ENCODE assay signal across 8 cellular contexts in the genomic region with DNA sequence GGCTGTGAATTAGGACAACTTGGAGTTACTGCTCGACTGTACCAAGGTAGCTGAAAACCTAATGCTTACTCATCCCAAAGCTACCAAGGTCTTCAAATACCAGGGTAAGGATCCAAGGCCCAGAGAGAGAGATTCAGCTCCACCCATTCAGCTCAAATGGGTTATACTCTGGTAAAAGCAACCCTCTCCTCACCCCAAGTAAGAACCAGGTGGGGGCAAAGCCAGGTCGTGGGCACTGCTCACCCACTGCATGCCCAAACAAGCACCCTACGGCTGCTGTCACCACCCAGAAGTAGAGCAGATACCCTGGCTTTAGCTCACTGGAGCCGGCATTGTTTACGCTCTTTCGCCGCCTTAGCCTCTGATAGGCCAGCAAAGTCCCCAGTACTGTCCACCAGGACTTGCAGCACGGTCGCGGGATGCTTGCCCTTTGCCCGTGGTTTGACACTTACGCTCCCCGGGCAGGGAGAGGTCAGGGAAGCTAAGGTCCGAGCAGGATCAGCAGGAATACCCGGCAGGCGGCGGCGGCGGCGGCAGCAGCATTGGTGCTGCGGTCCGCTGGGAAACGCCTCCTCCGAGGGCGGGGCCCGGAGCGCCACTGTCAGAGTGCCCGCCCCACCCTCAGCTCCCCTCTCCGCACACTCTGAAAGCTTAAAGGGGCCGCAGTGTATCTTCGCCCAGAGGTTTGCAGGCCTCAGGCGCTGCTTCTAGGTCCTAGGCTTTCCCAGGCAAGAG. TPM values are rescaled to one million over a fixed set of nuclear protein-coding genes. Genes with fewer than 3 reads are reported as not detected.
DNase-seq lines count a peak whose midpoint lies in the region; ATAC-seq, FAIRE-seq and TF ChIP-seq lines count a peak whose summit lies in the region.

No MANE protein-coding gene starts in this region.

- peak overlapping the region; percentile 72 for H3K4me3 Mint-ChIP-seq in activated CD8-positive, alpha-beta T cell treated with anti-CD3 and anti-CD28 coated beads, Interleukin-2, amount 10 ng/mL, durations not matched to agents 7 days and 5 days

- H3K4me1 ChIP-seq in lower lobe of right lung = peaks cover 24% of the 10 kb centered on the region

- H3K36me3 ChIP-seq in lower lobe of right lung = no peaks in the 10 kb centered on the region

- H3K27ac ChIP-seq in lower lobe of right lung = peak overlapping the region; percentile 39

- no peaks in the 10 kb centered on the region for H3K9me3 ChIP-seq in lower lobe of right lung

- CTCF ChIA-PET in activated CD8-positive, alpha-beta T cell treated with anti-CD3 and anti-CD28 coated beads, Interleukin-2, amount 10 ng/mL, durations not matched to agents 7 days and 5 days (lab: Charles Lee) = interaction anchor here (1.0 to 1.6 kb wide), 6 partner anchors 13 to 474 kb away, joined by 3 to 5 read pairs (median 4); no protein-coding TSS in a partner anchor

- no peaks in the 10 kb centered on the region for H3K27me3 ChIP-seq in lower lobe of right lung (ENCODE audit: low read depth)

- H3K4me1 Mint-ChIP-seq in activated CD8-positive, alpha-beta T cell treated with anti-CD3 and anti-CD28 coated beads, Interleukin-2, amount 10 ng/mL, durations not matched to agents 7 days and 5 days (ENCODE audit: low read depth) = peaks cover 31% of the 10 kb centered on the region

- TF ChIP-seq CTCF in lower lobe of right lung (IDR thresholded peaks at IDR 0.05) = peak; percentile 25

- ATAC-seq in HG02759 (IDR thresholded peaks at IDR 0.05; ENCODE audit: unreplicated experiment) (peak; percentile 99), lower lobe of right lung (peak; percentile 99 to 100)
- ATAC-seq in activated CD8-positive, alpha-beta T cell treated with anti-CD3 and anti-CD28 coated beads, Interleukin-2, amount 10 ng/mL, durations not matched to agents 7 days and 5 days = peak; percentile 100

- no peaks in the 10 kb centered on the region for H3K27me3 Mint-ChIP-seq in activated CD8-positive, alpha-beta T cell treated with anti-CD3 and anti-CD28 coated beads, Interleukin-2, amount 10 ng/mL, durations not matched to agents 7 days and 5 days (ENCODE audit: low read depth)

- H3K9me3 Mint-ChIP-seq in activated CD8-positive, alpha-beta T cell treated with anti-CD3 and anti-CD28 coated beads, Interleukin-2, amount 10 ng/mL, durations not matched to agents 7 days and 5 days (ENCODE audit: insufficient read depth) = no peaks in the 10 kb centered on the region

- peak overlapping the region; percentile 64 for H3K4me3 ChIP-seq in lower lobe of right lung

- POLR2A ChIA-PET in activated CD8-positive, alpha-beta T cell treated with anti-CD3 and anti-CD28 coated beads, Interleukin-2, amount 10 ng/mL, durations not matched to agents 7 days and 5 days (lab: Charles Lee) = interaction anchor here (1.4 kb wide), 1 partner anchor 20 kb away, joined by 6 read pairs; the partner anchor contains the start of gene CKAP5

- TF ChIP-seq POLR2A in GM12891 (IDR thresholded peaks at IDR 0.05; ENCODE audit: low read depth, low read length) = no peak

- intact Hi-C loops in lower lobe of right lung (cut with DNase I) = no loop called here

- peak; percentile 81 for FAIRE-seq in GM12891 (lab: Jason Lieb, UNC)

- peaks cover 15% of the 10 kb centered on the region for H3K36me3 Mint-ChIP-seq in activated CD8-positive, alpha-beta T cell treated with anti-CD3 and anti-CD28 coated beads, Interleukin-2, amount 10 ng/mL, durations not matched to agents 7 days and 5 days (ENCODE audit: low read depth)

- H3K27ac Mint-ChIP-seq in activated CD8-positive, alpha-beta T cell treated with anti-CD3 and anti-CD28 coated beads, Interleukin-2, amount 10 ng/mL, durations not matched to agents 7 days and 5 days = peak overlapping the region; percentile 21

- peak; percentile 58 for DNase-seq in GM12891 (ENCODE audit: insufficient read length, low spot score)
- DNase-seq in NCI-H226 = peak; percentile 78
- peak; percentile 85 for DNase-seq in activated CD8-positive, alpha-beta T cell treated with anti-CD3 and anti-CD28 coated beads, Interleukin-2, amount 10 ng/mL, durations not matched to agents 7 days and 5 days
- peak; percentile 70 for DNase-seq in effector CD4-positive, alpha-beta T cell
- DNase-seq in lower lobe of right lung = peak; percentile 91
- DNase-seq in stimulated activated CD4-positive, alpha-beta T cell treated with anti-CD3 and anti-CD28 coated beads, TNF-alpha, amount 100 ng/mL, for 1 hour (ENCODE audit: low read depth in 3 of 3, low spot score in 1 of 3) = peak; percentile 17 to 59 (median 20)
- DNase-seq in GF-D8 (lab: John Stamatoyannopoulos, UW) = no peak

TF ChIP-seq in GM12891, 5 proteins besides CTCF, POLR2A, EP300 and RAD21:
- TF ChIP-seq TAF1 (IDR thresholded peaks at IDR 0.05; ENCODE audit: low read depth, low read length) (no peak), PAX5 (IDR thresholded peaks at IDR 0.05; ENCODE audit: insufficient read depth, low read length, severe bottlenecking) (no peak), POU2F2 (IDR thresholded peaks at IDR 0.05; ENCODE audit: low read depth, low read length) (no peak), SPI1 (IDR thresholded peaks at IDR 0.05; ENCODE audit: low read depth, low read length) (no peak), POLR2AphosphoS5 (IDR thresholded peaks at IDR 0.05; ENCODE audit: low read depth, low read length) (no peak)

RNA-seq across cellular contexts. Expression of gene CKAP5, which starts 19.6 kb away (rescaled TPM):
- polyA plus RNA-seq in GM12891 (2012; ENCODE audit: low read depth, missing spikeins) = 30.5 TPM
- total RNA-seq in activated CD8-positive, alpha-beta T cell treated with anti-CD3 and anti-CD28 coated beads, Interleukin-2, amount 10 ng/mL, durations not matched to agents 7 days and 5 days = 100 to 1,000 TPM; 174 to 176 TPM
- 59.7 TPM for total RNA-seq in lower lobe of right lung
